In the genomic region with DNA sequence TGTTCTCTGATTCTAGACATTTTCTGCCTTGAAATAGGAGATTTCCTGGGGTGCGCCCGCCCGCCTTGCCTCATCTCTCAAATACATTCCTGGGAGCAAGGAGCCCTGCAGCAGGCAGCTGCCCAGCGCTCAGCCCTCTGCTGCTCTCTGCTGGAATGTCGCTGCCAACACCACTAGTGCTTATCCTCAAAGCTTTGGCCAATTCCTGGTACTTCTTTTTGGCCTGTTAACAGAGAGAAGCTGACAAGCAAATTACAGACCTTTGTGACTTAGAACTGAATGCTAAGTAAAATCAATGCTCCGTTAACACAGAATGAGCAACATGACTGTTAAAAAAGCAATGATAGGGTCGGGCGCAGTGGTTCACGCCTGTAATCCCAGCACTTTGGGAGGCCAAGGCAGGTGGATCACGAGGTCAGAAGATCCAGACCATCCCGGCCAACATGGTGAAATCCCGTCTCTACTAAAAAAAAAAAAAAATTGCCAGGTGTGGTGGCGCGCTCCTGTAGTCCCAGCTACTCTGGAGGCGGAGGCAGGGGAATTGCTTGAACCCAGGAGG, we compare ENCODE assay signal across 8 cellular contexts. TPM values are rescaled to one million over a fixed set of nuclear protein-coding genes. Genes with fewer than 3 reads are reported as not detected.
DNase-seq lines count a peak whose midpoint lies in the region; ATAC-seq, FAIRE-seq and TF ChIP-seq lines count a peak whose summit lies in the region.

No MANE protein-coding gene starts in this region.

- H3K27ac ChIP-seq in A549 (no peak overlapping the region), right lobe of liver (no peak overlapping the region)

- H3K4me1 ChIP-seq in A549 (peaks cover 20% of the 10 kb centered on the region; the same call in 2 of the 3 replicates), right lobe of liver (no peaks in the 10 kb centered on the region)

- 28% methylated on average over 15 of the region's 15 CpGs for WGBS in A549 (ENCODE audit: missing lambda C conversion rate)
- WGBS in right lobe of liver (ENCODE audit: insufficient coverage, low coverage, low lambda C conversion rate, missing lambda C conversion rate): 34% methylated on average over 15 of the region's 15 CpGs

- peak; percentile 98 to 99 for TF ChIP-seq RAD21 in A549 (conservative IDR thresholded peaks at IDR 0.05 in 1 of 2, IDR thresholded peaks at IDR 0.05 in 1 of 2)

- POLR2A ChIA-PET in A549 (lab: Yijun Ruan, JAX): interaction anchor here (0.5 kb wide), 1 partner anchor 300 kb away, joined by 3 read pairs; no protein-coding TSS in a partner anchor

- TF ChIP-seq POLR2A in A549 (IDR thresholded peaks at IDR 0.05; ENCODE audit: low read length): no peak
- TF ChIP-seq POLR2A in right lobe of liver (IDR thresholded peaks at IDR 0.05): no peak

- TF ChIP-seq CTCF in A549 (IDR thresholded peaks at IDR 0.05) (peak; percentile 87), choroid plexus epithelial cell (conservative IDR thresholded peaks at IDR 0.05; ENCODE audit: low read depth, low read length) (peak; percentile 99), right lobe of liver (IDR thresholded peaks at IDR 0.05) (peak; percentile 93 to 97 (median 94))

- H3K4me1 Mint-ChIP-seq in activated CD4-positive, alpha-beta T cell treated with anti-CD3 and anti-CD28 coated beads, Interleukin-2, amount 10 ng/mL, durations not matched to agents 24 days and 14 days: peaks cover 12% of the 10 kb centered on the region

- peak overlapping the region; percentile 42 for H3K4me2 ChIP-seq in A549

- H3K27ac Mint-ChIP-seq in activated CD4-positive, alpha-beta T cell treated with anti-CD3 and anti-CD28 coated beads, Interleukin-2, amount 10 ng/mL, durations not matched to agents 24 days and 14 days: no peak overlapping the region

- H3K4me3 Mint-ChIP-seq in activated CD4-positive, alpha-beta T cell treated with anti-CD3 and anti-CD28 coated beads, Interleukin-2, amount 10 ng/mL, durations not matched to agents 24 days and 14 days: no peak overlapping the region

- DNase-seq in A549 (ENCODE audit: low read depth in 1 of 2, low spot score in 1 of 2) (peak; percentile 75 to 84), NCI-H446 treated with DMSO at 0.1 percent for 48 hours (lab: John Stamatoyannopoulos, UW) (peak; percentile 61), choroid plexus epithelial cell (ENCODE audit: low read depth) (peak; percentile 91), right lobe of liver (peak; percentile 78 to 83 (median 82))
- peak; percentile 91 for DNase-seq in activated CD4-positive, alpha-beta T cell treated with anti-CD3 and anti-CD28 coated beads, Interleukin-2, amount 10 ng/mL, durations not matched to agents 24 days and 14 days
- DNase-seq in stimulated activated CD4-positive, alpha-beta T cell treated with anti-CD3 and anti-CD28 coated beads, TNF-alpha, amount 100 ng/mL, for 1 hour (ENCODE audit: low read depth in 3 of 3, low spot score in 1 of 3): peak; percentile 24 to 59 (median 55)

- no peak for TF ChIP-seq EP300 in A549 (IDR thresholded peaks at IDR 0.05)

- H3K36me3 Mint-ChIP-seq in activated CD4-positive, alpha-beta T cell treated with anti-CD3 and anti-CD28 coated beads, Interleukin-2, amount 10 ng/mL, durations not matched to agents 24 days and 14 days (ENCODE audit: low read depth): no peaks in the 10 kb centered on the region

- H3K27me3 Mint-ChIP-seq in activated CD4-positive, alpha-beta T cell treated with anti-CD3 and anti-CD28 coated beads, Interleukin-2, amount 10 ng/mL, durations not matched to agents 24 days and 14 days: peaks cover 34% of the 10 kb centered on the region

- intact Hi-C loops in activated CD4-positive, alpha-beta T cell treated with anti-CD3 and anti-CD28 coated beads, Interleukin-2, amount 10 ng/mL, durations not matched to agents 24 days and 14 days (cut with micrococcal nuclease): loop anchor here (1.0 to 10.0 kb wide), 4 partner anchors 82 to 499 kb away; no protein-coding TSS in a partner anchor
- intact Hi-C loops in right lobe of liver (cut with DNase I): loop anchor here (2.0 to 5.0 kb wide), 2 partner anchors 97 kb away; no protein-coding TSS in a partner anchor

- H3K9me3 ChIP-seq in A549 (peaks cover 4% of the 10 kb centered on the region; the same call in 1 of the 3 replicates), right lobe of liver (no peaks in the 10 kb centered on the region)

- no peaks in the 10 kb centered on the region for H3K36me3 ChIP-seq in right lobe of liver

- CTCF ChIA-PET in A549 (lab: Yijun Ruan, JAX): interaction anchor here (0.6 to 23.9 kb wide), 52 partner anchors 10 to 1188 kb away, joined by 3 to 487 read pairs (median 4); a partner anchor contains a TSS

- ATAC-seq in A549 (peak; percentile 97 to 99), GM18511 (IDR thresholded peaks at IDR 0.05; ENCODE audit: unreplicated experiment) (peak; percentile 57), HG03280 (IDR thresholded peaks at IDR 0.05; ENCODE audit: unreplicated experiment) (peak; percentile 77), right lobe of liver (peak; percentile 99)

- H3K9me3 Mint-ChIP-seq in activated CD4-positive, alpha-beta T cell treated with anti-CD3 and anti-CD28 coated beads, Interleukin-2, amount 10 ng/mL, durations not matched to agents 24 days and 14 days: no peaks in the 10 kb centered on the region

- no peaks in the 10 kb centered on the region for H3K27me3 ChIP-seq in right lobe of liver

- H3K4me3 ChIP-seq in A549 (no peak overlapping the region), choroid plexus epithelial cell (ENCODE audit: low read depth, low read length) (no peak overlapping the region), right lobe of liver (no peak overlapping the region)

- FAIRE-seq in A549 (lab: Jason Lieb, UNC): no peak

TF ChIP-seq in A549, 52 proteins besides CTCF, POLR2A, EP300 and RAD21:
- TF ChIP-seq SMC3 (IDR thresholded peaks at IDR 0.05) (peak; percentile 96), RARB (CRISPR knock-in tag; IDR thresholded peaks at IDR 0.05) (no peak)

RNA-seq across cellular contexts. Expression of a gene that starts 41.9 kb away (rescaled TPM):
- polyA plus RNA-seq in A549 (2011; rRNA removed) (126 and 131 TPM in 2 replicates), A549 (2017; fragmentation: RNase III; extraction: RNeasy Plus Mini Kit Qiagen cat#74134 plus additional on column Dnase treatment) (93.2 to 102 TPM (median 101 TPM) in 3 replicates)
- 33.5 and 40.8 TPM in 2 replicates for polyA plus RNA-seq in A549 (2012; cell fraction: cytosol; rRNA removed)
- polyA plus RNA-seq in A549 (2012; cell fraction: nucleus; rRNA removed): 16.4 and 26.5 TPM in 2 replicates
- polyA minus RNA-seq in A549 (2011; rRNA and poly(A)+ RNA removed): 36.4 and 37.1 TPM in 2 replicates
- total RNA-seq in activated CD4-positive, alpha-beta T cell treated with anti-CD3 and anti-CD28 coated beads, Interleukin-2, amount 10 ng/mL, durations not matched to agents 24 days and 14 days: 26.6 and 27.2 TPM in 2 replicates
- 10 to 100 TPM; 29.5 to 43.0 (median 37.1) TPM for total RNA-seq in right lobe of liver
